Comparison of ENCODE assay signal across 8 cellular contexts in the genomic region with DNA sequence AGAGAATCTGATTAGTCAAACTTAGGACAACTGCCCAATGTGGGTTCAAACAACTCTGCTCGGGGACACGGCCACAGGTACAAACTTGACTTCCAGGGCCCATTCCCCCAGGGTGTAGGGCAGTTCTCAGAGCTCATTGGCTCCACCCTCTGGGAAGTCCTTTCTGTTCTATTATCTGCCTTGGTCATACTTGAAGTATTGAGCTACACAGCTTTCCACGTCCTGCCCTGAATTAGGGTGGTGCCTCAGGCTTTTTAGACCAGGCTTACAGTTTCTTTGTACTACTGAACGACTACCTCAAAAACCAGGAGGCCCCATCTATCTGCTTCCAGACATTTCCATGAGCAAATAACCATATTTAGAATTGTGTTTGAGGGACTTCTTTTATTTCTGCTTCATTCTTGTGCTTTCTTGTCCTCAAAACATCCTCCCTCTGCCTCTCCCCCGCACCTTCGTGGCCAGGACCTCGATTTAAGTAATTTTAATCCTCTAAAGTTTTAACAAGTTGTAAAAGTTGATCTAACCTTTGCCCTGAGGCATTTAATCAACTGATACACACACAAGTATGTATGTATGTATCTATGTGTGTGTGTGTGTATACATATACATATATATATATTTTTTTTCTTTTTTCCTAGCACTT.
A peak's percentile ranks its signal among the peaks of the same experiment; 100 is the strongest.
DNase-seq lines count a peak whose midpoint lies in the region; ATAC-seq and TF ChIP-seq lines count a peak whose summit lies in the region.

No MANE protein-coding gene starts in this region.

- H3K27me3 ChIP-seq in dorsolateral prefrontal cortex, result no peaks in the 10 kb centered on the region
- no peaks in the 10 kb centered on the region for H3K27me3 ChIP-seq in psoas muscle (ENCODE audit: insufficient read depth in 3 of 3, low read length in 2 of 3)
- peaks cover 9% of the 10 kb centered on the region; the same call in 1 of the 2 replicates for H3K27me3 ChIP-seq in SK-N-SH (ENCODE audit: insufficient read depth)

- peak overlapping the region in 31 of 59 donors; percentile 3 to 80 (median 39) for H3K27ac ChIP-seq in dorsolateral prefrontal cortex
- H3K27ac ChIP-seq in psoas muscle, result peak overlapping the region; percentile 31
- H3K27ac ChIP-seq in SK-N-SH (ENCODE audit: low read depth in 2 of 2, low read length in 1 of 2), result no peak overlapping the region

- ATAC-seq in GM19395 (IDR thresholded peaks at IDR 0.05; ENCODE audit: unreplicated experiment), result peak; percentile 80
- peak; percentile 65 for ATAC-seq in HG03103 (IDR thresholded peaks at IDR 0.05; ENCODE audit: low read depth, unreplicated experiment)
- ATAC-seq in psoas muscle, result no peak

- H3F3A ChIP-seq in SK-N-SH (replicated peaks; ENCODE audit: insufficient read depth), result no peaks in the 10 kb centered on the region

- H3K9ac ChIP-seq in SK-N-SH, result no peak overlapping the region

- H3K36me3 ChIP-seq in psoas muscle (ENCODE audit: insufficient read depth in 1 of 2, low read depth in 1 of 2) (no peaks in the 10 kb centered on the region), SK-N-SH (replicated peaks in 1 of 2; ENCODE audit: control insufficient read depth in 1 of 2, insufficient read depth in 2 of 2, low read length in 1 of 2) (no peaks in the 10 kb centered on the region)

- peak; percentile 13 for DNase-seq in T-helper 22 cell (ENCODE audit: low read depth)
- DNase-seq in dorsolateral prefrontal cortex, result no peak
- no peak for DNase-seq in psoas muscle
- DNase-seq in SK-N-SH, result no peak
- DNase-seq in middle frontal gyrus (ENCODE audit: extremely low spot score, low spot score), result no peak
- DNase-seq in NCI-H1694 (lab: John Stamatoyannopoulos, UW), result no peak

- no peaks in the 10 kb centered on the region for H3K9me3 ChIP-seq in psoas muscle
- H3K9me3 ChIP-seq in SK-N-SH, result no peaks in the 10 kb centered on the region

- no peak overlapping the region for H3K4me3 ChIP-seq in dorsolateral prefrontal cortex
- H3K4me3 ChIP-seq in psoas muscle, result no peak overlapping the region
- no peak overlapping the region for H3K4me3 ChIP-seq in SK-N-SH (ENCODE audit: low read depth in 2 of 2, low read length in 1 of 2)

- WGBS in psoas muscle, 3 donors, result 56 to 64% (median 58%) methylated on average over 7 of the region's 7 CpGs
- WGBS in SK-N-SH (ENCODE audit: low lambda C conversion rate), result 16% methylated on average over 7 of the region's 7 CpGs

- TF ChIP-seq CTCF in dorsolateral prefrontal cortex (IDR thresholded peaks at IDR 0.05 in 54 of 56, conservative IDR thresholded peaks at IDR 0.05 in 2 of 56; ENCODE audit: low read depth in 1 of 56, partially characterized antibody in 56 of 56), result no peak
- no peak for TF ChIP-seq CTCF in psoas muscle (IDR thresholded peaks at IDR 0.05)
- TF ChIP-seq CTCF in SK-N-SH (IDR thresholded peaks at IDR 0.05), result no peak

- TF ChIP-seq RAD21 in SK-N-SH (IDR thresholded peaks at IDR 0.05; ENCODE audit: low read length), result no peak

- POLR2A ChIA-PET in SK-N-SH (lab: Yijun Ruan, JAX), result no interaction called here

- no peak overlapping the region for H2AFZ ChIP-seq in SK-N-SH (ENCODE audit: low read depth)

- CTCF ChIA-PET in SK-N-SH (lab: Yijun Ruan, JAX), result no interaction called here

- H3K79me2 ChIP-seq in SK-N-SH (ENCODE audit: insufficient read depth), result no peaks in the 10 kb centered on the region

- no peaks in the 10 kb centered on the region for H4K20me1 ChIP-seq in SK-N-SH (ENCODE audit: insufficient read depth)

- H3K9me2 ChIP-seq in SK-N-SH, result no peaks in the 10 kb centered on the region

- H3K4me1 ChIP-seq in psoas muscle (no peaks in the 10 kb centered on the region), SK-N-SH (ENCODE audit: control insufficient read depth in 1 of 2, insufficient read depth in 2 of 2, low read depth in 1 of 2, low read length in 1 of 2) (peaks cover 0 to 3% of the 10 kb centered on the region in 2 experiments; a peak in 1 of 4 replicates)

- TF ChIP-seq EP300 in SK-N-SH (IDR thresholded peaks at IDR 0.05; ENCODE audit: borderline replicate concordance in 1 of 2, low read depth in 1 of 2, low read length in 1 of 2), result no peak

- intact Hi-C loops in dorsolateral prefrontal cortex (cut with DNase I), result no loop called here
- intact Hi-C loops in psoas muscle (cut with DNase I), result no loop called here

- H3K4me2 ChIP-seq in SK-N-SH, result no peak overlapping the region

TF ChIP-seq in SK-N-SH, 30 proteins besides CTCF, POLR2A, EP300 and RAD21:
- no peak for TF ChIP-seq CHD2 (IDR thresholded peaks at IDR 0.05; ENCODE audit: low read length, partially characterized antibody)
- TF ChIP-seq RCOR1 (IDR thresholded peaks at IDR 0.05; ENCODE audit: low read length), result no peak
- TF ChIP-seq NRF1 (IDR thresholded peaks at IDR 0.05; ENCODE audit: low read depth, low read length), result no peak
- TF ChIP-seq SMC3 (IDR thresholded peaks at IDR 0.05; ENCODE audit: low read depth, low read length), result no peak
- no peak for TF ChIP-seq RFX5 (IDR thresholded peaks at IDR 0.05; ENCODE audit: low read length)
- TF ChIP-seq, protein P1, sequence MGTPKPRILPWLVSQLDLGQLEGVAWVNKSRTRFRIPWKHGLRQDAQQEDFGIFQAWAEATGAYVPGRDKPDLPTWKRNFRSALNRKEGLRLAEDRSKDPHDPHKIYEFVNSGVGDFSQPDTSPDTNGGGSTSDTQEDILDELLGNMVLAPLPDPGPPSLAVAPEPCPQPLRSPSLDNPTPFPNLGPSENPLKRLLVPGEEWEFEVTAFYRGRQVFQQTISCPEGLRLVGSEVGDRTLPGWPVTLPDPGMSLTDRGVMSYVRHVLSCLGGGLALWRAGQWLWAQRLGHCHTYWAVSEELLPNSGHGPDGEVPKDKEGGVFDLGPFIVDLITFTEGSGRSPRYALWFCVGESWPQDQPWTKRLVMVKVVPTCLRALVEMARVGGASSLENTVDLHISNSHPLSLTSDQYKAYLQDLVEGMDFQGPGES (IDR thresholded peaks at IDR 0.05; ENCODE audit: low read depth, low read length), result no peak
- no peak for TF ChIP-seq PBX3 (IDR thresholded peaks at IDR 0.05)
- TF ChIP-seq ELF1 (IDR thresholded peaks at IDR 0.05), result no peak
- TF ChIP-seq EZH2phosphoT487 (IDR thresholded peaks at IDR 0.05; ENCODE audit: borderline replicate concordance, low read depth), result no peak

Comparison
In these comparisons a context has a peak if more than half of its experiments do, and no peak if none do; other contexts are left out.
1. ATAC-seq: peak in GM19395 (single experiment) and HG03103 (single experiment); none in psoas muscle (0 of 4).
2. H3K27ac ChIP-seq: peak in dorsolateral prefrontal cortex (31 of 59) and psoas muscle (single experiment); none in SK-N-SH (0 of 2).